In the genomic region with DNA sequence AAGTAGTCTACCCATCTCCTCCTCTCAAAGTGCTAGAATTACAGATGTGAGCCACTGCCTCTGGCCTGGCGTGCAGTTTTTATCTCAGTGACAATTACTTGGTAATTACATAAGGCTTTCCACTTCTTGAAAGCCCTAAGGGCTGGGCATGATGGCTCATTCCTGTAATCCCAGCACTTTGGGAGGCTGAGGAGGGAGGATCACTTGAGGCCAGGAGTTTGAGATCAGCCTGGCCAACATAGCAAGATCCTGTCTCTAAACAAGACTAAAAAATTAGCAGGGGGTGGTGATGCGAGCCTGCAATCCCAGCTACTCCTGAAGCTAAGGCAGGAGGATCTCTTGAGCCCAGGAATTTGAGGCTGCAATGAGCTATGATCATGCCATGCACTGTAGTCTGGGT, we compare ENCODE assay signal across 34 cellular contexts. TPM values are rescaled to one million over a fixed set of nuclear protein-coding genes. Genes with fewer than 3 reads are reported as not detected.
DNase-seq lines count a peak whose midpoint lies in the region; ATAC-seq, FAIRE-seq and TF ChIP-seq lines count a peak whose summit lies in the region.
"Had no signal": no experiment of that assay in that cellular context is flagged by ENCODE, and none has a peak within 500 bp of the region (broad histone marks: within the 10 kb centered on the region; RNA-seq: fewer than 3 reads in every experiment).

No MANE protein-coding gene starts in this region.

- peaks cover 19% of the 10 kb centered on the region for H3K4me1 ChIP-seq in HEK293 (ENCODE audit: control insufficient read depth, insufficient read depth, low read length)
- peaks cover 23% of the 10 kb centered on the region for H3K4me1 ChIP-seq in GM12878 (ENCODE audit: control insufficient read depth, insufficient read depth, low read length)
- H3K4me1 ChIP-seq: A549, BE2C, Caco-2 had no signal

- no peak for TF ChIP-seq RAD21 in GM12878 (IDR thresholded peaks at IDR 0.05; ENCODE audit: insufficient read depth, low read depth, low read length)

- no peak overlapping the region for H3K4me3 Mint-ChIP-seq in activated CD4-positive, alpha-beta T cell treated with anti-CD3 and anti-CD28 coated beads, Interleukin-2, amount 10 ng/mL, durations not matched to agents 24 days and 14 days
- H3K4me3 Mint-ChIP-seq: B cell; CD14-positive monocyte; CD4-positive, alpha-beta memory T cell; CD4-positive, alpha-beta T cell; CD4-positive, CD25-positive, alpha-beta regulatory T cell; CD8-positive, alpha-beta memory T cell; CD8-positive, alpha-beta T cell had no signal

- no TSS peak for BruUV-seq in GM12878 (replicated peaks; lab: Mats Ljungman, UMichigan)

- H3K9me3 ChIP-seq in HEK293 (ENCODE audit: control insufficient read depth, insufficient read depth, low read depth, low read length) (no peaks in the 10 kb centered on the region), GM12878 (replicated peaks; ENCODE audit: control insufficient read depth, insufficient read depth, low read length) (no peaks in the 10 kb centered on the region)
- H3K9me3 ChIP-seq: A549; BE2C; BLaER1; BLaER1 treated with 17β-estradiol and CSF1 and Interleukin-3, amounts not matched to agents 10 nM and 100 nM; Caco-2 had no signal

- TF ChIP-seq CTCF in HEK293 (tag by site-specific recombination; IDR thresholded peaks at IDR 0.05) (no peak), GM12878 (IDR thresholded peaks at IDR 0.05 in 2 of 3, conservative IDR thresholded peaks at IDR 0.05 in 1 of 3; ENCODE audit: control insufficient read depth in 2 of 3, extremely low read depth in 1 of 3, insufficient read depth in 1 of 3, low read depth in 3 of 3, low read length in 3 of 3) (no peak)

- no peaks in the 10 kb centered on the region for H3K9me3 Mint-ChIP-seq in activated CD4-positive, alpha-beta T cell treated with anti-CD3 and anti-CD28 coated beads, Interleukin-2, amount 10 ng/mL, durations not matched to agents 24 days and 14 days
- H3K9me3 Mint-ChIP-seq: CD4-positive, alpha-beta memory T cell; CD4-positive, alpha-beta T cell; CD4-positive, CD25-positive, alpha-beta regulatory T cell; CD8-positive, alpha-beta memory T cell; CD8-positive, alpha-beta T cell had no signal

- H3K27ac ChIP-seq in HEK293 (ENCODE audit: extremely low read depth, low read depth, low read length) (no peak overlapping the region), GM12878 (ENCODE audit: control insufficient read depth, insufficient read depth) (no peak overlapping the region)
- H3K27ac ChIP-seq: 22Rv1; A549; BLaER1; BLaER1 treated with 17β-estradiol and CSF1 and Interleukin-3, amounts not matched to agents 10 nM and 100 nM; C4-2B had no signal

- no peaks in the 10 kb centered on the region for H3K27me3 ChIP-seq in GM12878 (replicated peaks in 1 of 2; ENCODE audit: control insufficient read depth in 2 of 2, insufficient read depth in 2 of 2, low read length in 1 of 2)
- H3K27me3 ChIP-seq: BE2C; BLaER1; BLaER1 treated with 17β-estradiol and CSF1 and Interleukin-3, amounts not matched to agents 10 nM and 100 nM had no signal

- H3K27me3 Mint-ChIP-seq in activated CD4-positive, alpha-beta T cell treated with anti-CD3 and anti-CD28 coated beads, Interleukin-2, amount 10 ng/mL, durations not matched to agents 24 days and 14 days, result peaks cover 14% of the 10 kb centered on the region
- H3K27me3 Mint-ChIP-seq: B cell; CD4-positive, alpha-beta memory T cell; CD4-positive, alpha-beta T cell; CD4-positive, CD25-positive, alpha-beta regulatory T cell had no signal

- no peak overlapping the region for H3K4me3 ChIP-seq in HEK293 (ENCODE audit: low read depth, low read length)
- H3K4me3 ChIP-seq in GM12878, result no peak overlapping the region
- H3K4me3 ChIP-seq: A549; BLaER1; BLaER1 treated with 17β-estradiol and CSF1 and Interleukin-3, amounts not matched to agents 10 nM and 100 nM had no signal

- SMC1A ChIA-PET in GM12878 (lab: Charles Lee; ENCODE audit: uncharacterized antibody, unreplicated experiment), result interaction anchor here (0.7 to 7.1 kb wide), 6 partner anchors 9 to 243 kb away, joined by 3 to 44 read pairs (median 4); no protein-coding TSS in a partner anchor

- CTCF ChIA-PET in HEK293 (lab: Yijun Ruan, JAX) (interaction anchor here (0.6 kb wide), 1 partner anchor 798 kb away, joined by 3 read pairs; no protein-coding TSS in a partner anchor), GM12878 (lab: Yijun Ruan, JAX) (interaction anchor here (0.7 to 1.5 kb wide), 2 partner anchors 68 to 476 kb away, joined by 3 read pairs; no protein-coding TSS in a partner anchor)

- ATAC-seq in GM12878, result no peak
- ATAC-seq: A549; CD8-positive, alpha-beta T cell had no signal

- no peaks in the 10 kb centered on the region for H3K36me3 ChIP-seq in HEK293 (ENCODE audit: control insufficient read depth in 2 of 2, insufficient read depth in 1 of 2, low read length in 2 of 2)
- H3K36me3 ChIP-seq in GM12878 (ENCODE audit: control insufficient read depth in 2 of 2, insufficient read depth in 2 of 2, low read length in 1 of 2), result no peaks in the 10 kb centered on the region
- H3K36me3 ChIP-seq: BE2C; BLaER1; BLaER1 treated with 17β-estradiol and CSF1 and Interleukin-3, amounts not matched to agents 10 nM and 100 nM had no signal

- H3K9ac ChIP-seq in GM12878 (ENCODE audit: control insufficient read depth, insufficient read depth, low read length), result no peak overlapping the region
- H3K9ac ChIP-seq: BLaER1; BLaER1 treated with 17β-estradiol and CSF1 and Interleukin-3, amounts not matched to agents 10 nM and 100 nM had no signal

- in situ Hi-C loops in GM12878 (cut with MboI), result no loop called here

- intact Hi-C loops in activated CD4-positive, alpha-beta T cell treated with anti-CD3 and anti-CD28 coated beads, Interleukin-2, amount 10 ng/mL, durations not matched to agents 24 days and 14 days (cut with micrococcal nuclease), result loop anchor here (10.0 kb wide), 1 partner anchor 512 kb away; the partner anchor contains the start of gene UTP25
- intact Hi-C loops in GM12878 (cut with micrococcal nuclease; ENCODE audit: unreplicated experiment), result loop anchor here (10.0 kb wide), 1 partner anchor 582 kb away; the partner anchor contains the start of gene TRAF3IP3

- WGBS in GM12878 (ENCODE audit: insufficient coverage, insufficient replicate concordance, low lambda C conversion rate, missing lambda C conversion rate), result 98% methylated on average over 2 of the region's 2 CpGs

- no peak for TF ChIP-seq POLR2A in GM12878 (IDR thresholded peaks at IDR 0.05; ENCODE audit: low read depth, low read length)

- POLR2A ChIA-PET in HEK293 (lab: Yijun Ruan, JAX), result interaction anchor here (0.7 kb wide), 1 partner anchor 1824 kb away, joined by 4 read pairs; no protein-coding TSS in a partner anchor
- POLR2A ChIA-PET in GM12878 (lab: Charles Lee), result interaction anchor here (0.6 to 1.4 kb wide), 2 partner anchors 25 to 58 kb away, joined by 4 to 6 read pairs; no protein-coding TSS in a partner anchor

- H2AFZ ChIP-seq in GM12878 (ENCODE audit: control insufficient read depth, low read depth, low read length), result no peak overlapping the region

- TF ChIP-seq EP300 in GM12878 (IDR thresholded peaks at IDR 0.05; ENCODE audit: borderline replicate concordance in 1 of 2, control insufficient read depth in 1 of 2, low read depth in 2 of 2, low read length in 2 of 2), result no peak

- no peaks in the 10 kb centered on the region for H3K79me2 ChIP-seq in GM12878 (ENCODE audit: control insufficient read depth, insufficient read depth, low read length)

- H3K36me3 Mint-ChIP-seq in activated CD4-positive, alpha-beta T cell treated with anti-CD3 and anti-CD28 coated beads, Interleukin-2, amount 10 ng/mL, durations not matched to agents 24 days and 14 days (ENCODE audit: low read depth), result no peaks in the 10 kb centered on the region
- H3K36me3 Mint-ChIP-seq: CD14-positive monocyte; CD4-positive, alpha-beta memory T cell; CD4-positive, CD25-positive, alpha-beta regulatory T cell; CD8-positive, alpha-beta memory T cell; CD8-positive, alpha-beta T cell had no signal

- H3K4me2 ChIP-seq in GM12878 (ENCODE audit: control insufficient read depth, insufficient read depth), result no peak overlapping the region
- H3K4me2 ChIP-seq: A549; BLaER1; BLaER1 treated with 17β-estradiol and CSF1 and Interleukin-3, amounts not matched to agents 10 nM and 100 nM had no signal

- no peaks in the 10 kb centered on the region for H4K20me1 ChIP-seq in GM12878 (ENCODE audit: control insufficient read depth, insufficient read depth)
- H4K20me1 ChIP-seq: BLaER1; BLaER1 treated with 17β-estradiol and CSF1 and Interleukin-3, amounts not matched to agents 10 nM and 100 nM had no signal

- RAD21 ChIA-PET in GM12878 (lab: Charles Lee; ENCODE audit: unreplicated experiment), result interaction anchor here (1.0 kb wide), 1 partner anchor 25 kb away, joined by 3 read pairs; no protein-coding TSS in a partner anchor

- no peak overlapping the region for H3K27ac Mint-ChIP-seq in activated CD4-positive, alpha-beta T cell treated with anti-CD3 and anti-CD28 coated beads, Interleukin-2, amount 10 ng/mL, durations not matched to agents 24 days and 14 days
- H3K27ac Mint-ChIP-seq: B cell; CD14-positive monocyte; CD4-positive, alpha-beta T cell; CD4-positive, CD25-positive, alpha-beta regulatory T cell; CD8-positive, alpha-beta memory T cell; CD8-positive, alpha-beta T cell had no signal

- FAIRE-seq in GM12878 (lab: Jason Lieb, UNC) (no peak), frontal cortex (lab: Jason Lieb, UNC) (no peak)
- FAIRE-seq: A204.1, A549 had no signal

- peak; percentile 47 for DNase-seq in activated CD4-positive, alpha-beta T cell treated with anti-CD3 and anti-CD28 coated beads, Interleukin-2, amount 10 ng/mL, durations not matched to agents 24 days and 14 days
- DNase-seq in activated CD4-positive, alpha-beta T cell treated with anti-CD3 and anti-CD28 coated beads for 1 hour, result no peak
- DNase-seq in GM12878 (ENCODE audit: low read depth, low spot score), result no peak
- no peak for DNase-seq in stimulated activated CD8-positive, alpha-beta memory T cell treated with anti-CD3 and anti-CD28 coated beads, Interleukin-4, amount 100 ng/mL, for 48 hours
- no peak for DNase-seq in frontal cortex (ENCODE audit: low spot score in 2 of 2)
- DNase-seq: 8988T; ACHN; AML-193; BE2C; C1 segment of cervical spinal cord; Caco-2; Calu3; CD4-positive, alpha-beta memory T cell; CD4-positive, alpha-beta T cell; CD4-positive, CD25-positive, alpha-beta regulatory T cell; CD8-positive, alpha-beta memory T cell; CD8-positive, alpha-beta T cell; COR-L47; DMS 273 treated with DMSO at 0.1 percent for 48 hours; DMS153; DMS53; DMS79; DMS79 treated with DMSO at 0.1 percent for 48 hours; DND-41; EL had no signal

- peaks cover 36% of the 10 kb centered on the region for H3K4me1 Mint-ChIP-seq in activated CD4-positive, alpha-beta T cell treated with anti-CD3 and anti-CD28 coated beads, Interleukin-2, amount 10 ng/mL, durations not matched to agents 24 days and 14 days

RNA-seq across cellular contexts. Expression of gene HHAT, which starts 7.7 kb away (rescaled TPM):
- 0.47 and 0.69 TPM in 2 replicates for total RNA-seq in activated CD4-positive, alpha-beta T cell treated with anti-CD3 and anti-CD28 coated beads, Interleukin-2, amount 10 ng/mL, durations not matched to agents 24 days and 14 days
- 165 and 172 TPM in 2 replicates for total RNA-seq in GM12878 (2013; cell fraction: nucleolus; rRNA removed)
- 3.0 and 4.0 TPM in 2 replicates for total RNA-seq in GM12878 (2014; rRNA removed)
- 2.5 and 2.6 TPM in 2 replicates for total RNA-seq in GM12878 (2014; rRNA removed; fragmentation: Illumina TruSeq; extraction: Trizol)
- 2.4 and 2.6 TPM in 2 replicates for total RNA-seq in GM12878 (2021)
- polyA plus RNA-seq in GM12878 (2011; ENCODE audit: low read depth), result 1.5 TPM
- polyA plus RNA-seq in GM12878 (2011; rRNA removed), result 37.6 and 43.1 TPM in 2 replicates
- polyA plus RNA-seq in GM12878 (2011; cell fraction: cytosol; rRNA removed), result 74.3 and 78.1 TPM in 2 replicates
- 78.1 and 83.1 TPM in 2 replicates for polyA plus RNA-seq in GM12878 (2011; cell fraction: nucleus; rRNA removed)
- 1.7 and 2.7 TPM in 2 replicates for polyA plus RNA-seq in GM12878 (2012)
- polyA plus RNA-seq in GM12878 (2014; fragmentation: Illumina TruSeq; extraction: Trizol), result 2.2 and 3.2 TPM in 2 replicates
- 1 to 10 TPM; 1.2 to 1.5 TPM for polyA plus RNA-seq in GM12878 (2014; fragmentation: Nextera tagmentation; extraction: Ambion mirVana)
- polyA plus RNA-seq in GM12878 (2014; rRNA removed), result 2.1 and 2.6 TPM in 2 replicates
- 1 to 10 TPM; 3.0 to 3.9 TPM for polyA plus RNA-seq in GM12878 (2016; fragmentation: Nextera tagmentation; extraction: Ambion mirVana)
- 139 and 172 TPM in 2 replicates for polyA minus RNA-seq in GM12878 (2011; rRNA and poly(A)+ RNA removed)
- 20.3 and 21.6 TPM in 2 replicates for polyA minus RNA-seq in GM12878 (2011; cell fraction: cytosol; rRNA and poly(A)+ RNA removed)
- polyA minus RNA-seq in GM12878 (2011; cell fraction: nucleus; rRNA and poly(A)+ RNA removed), result 255 and 349 TPM in 2 replicates
- total RNA-seq in frontal cortex, result 2.4 TPM
